Comparison of ENCODE assay signal across 1 cellular context in genomic region chr4:24557036-24558022, GRCh38.
A peak's percentile ranks its signal among the peaks of the same experiment; 100 is the strongest.
TF ChIP-seq lines count a peak whose summit lies in the region.

No MANE protein-coding gene starts in this region.

TF ChIP-seq in SK-N-SH, 30 proteins besides CTCF, POLR2A, EP300 and RAD21 (continued from another document):
- TF ChIP-seq IRF3 (IDR thresholded peaks at IDR 0.05; ENCODE audit: low read depth, low read length) (no peak), RFX5 (IDR thresholded peaks at IDR 0.05; ENCODE audit: low read length) (no peak), NFIC (IDR thresholded peaks at IDR 0.05; ENCODE audit: borderline replicate concordance) (peak; percentile 40), RXRA (IDR thresholded peaks at IDR 0.05; ENCODE audit: borderline replicate concordance, low read depth) (no peak), MEF2A (IDR thresholded peaks at IDR 0.05; ENCODE audit: borderline replicate concordance, low read depth) (no peak), MAX (IDR thresholded peaks at IDR 0.05; ENCODE audit: low read depth) (no peak), USF2 (IDR thresholded peaks at IDR 0.05; ENCODE audit: borderline replicate concordance, low read depth, low read length) (no peak), POLR2AphosphoS5 (IDR thresholded peaks at IDR 0.05; ENCODE audit: low read depth, low read length) (no peak), TCF12 (IDR thresholded peaks at IDR 0.05) (peak; percentile 59; the same call in 1 of the 2 replicates), FOSL2 (IDR thresholded peaks at IDR 0.05; ENCODE audit: borderline replicate concordance, low read depth) (peak; percentile 21; the same call in 1 of the 2 replicates), EZH2phosphoT487 (IDR thresholded peaks at IDR 0.05; ENCODE audit: borderline replicate concordance, low read depth) (no peak), TAF1 (IDR thresholded peaks at IDR 0.05; ENCODE audit: borderline replicate concordance, low read depth, low read length) (no peak), ELF1 (IDR thresholded peaks at IDR 0.05) (no peak), FOXM1 (IDR thresholded peaks at IDR 0.05; ENCODE audit: low read depth) (0 out of 2 replicates have a peak, but pooled peaks have one; percentile 8), SMC3 (IDR thresholded peaks at IDR 0.05; ENCODE audit: low read depth, low read length) (no peak), GATA2 (CRISPR knock-in tag; IDR thresholded peaks at IDR 0.05) (no peak), GABPA (IDR thresholded peaks at IDR 0.05; ENCODE audit: low read depth) (no peak), PBX3 (IDR thresholded peaks at IDR 0.05) (peak; percentile 60)
